Comparison of ENCODE assay signal across 8 cellular contexts in the genomic region with DNA sequence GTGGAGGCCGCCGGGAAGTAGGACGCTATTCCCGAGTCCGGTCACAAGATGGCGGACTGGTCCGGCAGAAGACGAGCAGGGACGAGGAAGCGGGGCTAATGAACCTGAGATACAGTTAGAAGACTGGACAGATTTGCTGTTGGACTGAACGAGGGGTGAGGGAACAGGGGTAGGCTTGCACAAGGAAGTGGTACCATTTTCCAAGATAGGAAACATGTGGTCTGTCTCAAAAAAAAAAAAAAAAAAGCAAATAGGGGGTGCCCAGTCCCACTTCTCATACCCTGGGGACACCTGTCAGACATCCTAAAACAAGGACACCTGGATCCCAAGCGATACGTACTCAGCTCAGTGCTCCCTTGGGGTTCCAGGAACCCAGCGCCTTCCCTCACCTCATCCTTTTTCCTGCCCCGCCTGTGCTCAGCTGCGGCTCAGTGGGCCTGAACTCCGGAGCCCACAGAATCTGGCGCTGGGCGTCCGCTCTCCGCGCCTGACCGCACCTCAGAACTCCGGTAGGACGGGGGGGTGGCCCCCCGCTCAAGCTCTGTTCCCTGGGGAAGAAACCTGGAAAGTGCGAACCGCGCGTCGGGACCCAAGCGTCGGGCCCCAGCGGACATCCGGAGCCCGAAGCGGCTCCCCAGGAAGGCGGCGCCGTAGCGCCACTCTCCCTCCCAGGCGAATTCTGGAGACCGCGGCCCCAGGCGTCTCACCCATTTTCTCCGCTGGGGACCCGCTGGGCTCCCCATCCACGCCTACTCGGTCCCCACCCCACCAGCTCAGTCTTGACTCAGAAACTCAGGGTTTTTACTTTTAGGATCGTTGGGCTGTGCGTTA.
DNase-seq lines count a peak whose midpoint lies in the region; ATAC-seq and TF ChIP-seq lines count a peak whose summit lies in the region.

A gene with protein sequence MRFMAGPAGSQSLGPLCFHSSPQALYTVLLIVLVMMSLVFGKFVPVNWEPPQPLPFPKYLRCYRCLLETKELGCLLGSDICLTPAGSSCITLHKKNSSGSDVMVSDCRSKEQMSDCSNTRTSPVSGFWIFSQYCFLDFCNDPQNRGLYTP (minus strand): TSS at position 227 of the 831 bp plus-strand sequence. CDS start 694 bp downstream, outside the sequence.

- H3K4me3 ChIP-seq in iPS-15b (ENCODE audit: low read depth, low read length) = peak within 1 kb of the TSS; percentile 64
- H3K4me3 ChIP-seq in retinal pigment epithelial cell (ENCODE audit: low read length) = peak within 1 kb of the TSS; percentile 51

- ATAC-seq in GM18511 (IDR thresholded peaks at IDR 0.05; ENCODE audit: unreplicated experiment) = no peak

- H3K36me3 ChIP-seq in iPS-15b (ENCODE audit: control insufficient read depth, insufficient read depth, low read length) = no peaks in the 10 kb centered on the region

- H3K4me1 ChIP-seq in iPS-15b (ENCODE audit: control insufficient read depth, insufficient read depth, low read length) = peaks cover 2% of the 10 kb centered on the region

- in situ Hi-C loops in ACHN (cut with HindIII; ENCODE audit: low pct_ligation_motif_present, low pct_unique_long_range_greater_than_20kb, low sequenced_read_pairs) = no loop called here
- in situ Hi-C loops in T47D (cut with HindIII; ENCODE audit: low pct_unique_long_range_greater_than_20kb, low sequenced_read_pairs) = no loop called here

- peak within 1 kb of the TSS; percentile 65 for H3K9ac ChIP-seq in iPS-15b (ENCODE audit: low read depth, low read length)

- DNase-seq in ACHN = peak; percentile 83
- DNase-seq in GM19238 (ENCODE audit: insufficient read length, low spot score) = peak; percentile 68
- DNase-seq in NCI-H2081 treated with DMSO at 0.1 percent for 48 hours (lab: John Stamatoyannopoulos, UW) = peak; percentile 69
- peak; percentile 67 for DNase-seq in UCSD-AML1 (lab: John Stamatoyannopoulos, UW; ENCODE audit: unreplicated experiment)
- peak; percentile 67 to 86 for DNase-seq in T47D (ENCODE audit: low read depth in 1 of 2, low spot score in 1 of 2)
- DNase-seq in retinal pigment epithelial cell (ENCODE audit: low read depth) = peak; percentile 69

- peaks cover 10% of the 10 kb centered on the region for H3K27me3 ChIP-seq in iPS-15b (ENCODE audit: control insufficient read depth, insufficient read depth, low read length)

- H3K9me3 ChIP-seq in iPS-15b (ENCODE audit: control insufficient read depth, insufficient read depth, low read length) = no peaks in the 10 kb centered on the region

- peak; percentile 65 for TF ChIP-seq CTCF in retinal pigment epithelial cell (conservative IDR thresholded peaks at IDR 0.05; ENCODE audit: low read depth, low read length)
